In genomic region chr11:90380206-90380605, GRCh38 we compare ENCODE assay signal across 8 cellular contexts.
"Had no signal": no experiment of that assay in that cellular context is flagged by ENCODE, and none has a peak within 500 bp of the region (broad histone marks: within the 10 kb centered on the region; RNA-seq: fewer than 3 reads in every experiment).

No MANE protein-coding gene starts in this region.

- H3K4me2 ChIP-seq: GM23338 had no signal

- H3K4me1 ChIP-seq: HAP-1 had no signal

- H2AFZ ChIP-seq: GM23248, GM23338 had no signal

- H3K4me3 ChIP-seq: GM23248, GM23338, HAP-1 had no signal

- DNase-seq: GM23248, GOT3, H7, H9, HCEC 1CT, HFFc6 had no signal

- H3K27ac ChIP-seq: GM23248 had no signal

- H3K9ac ChIP-seq: GM23248 had no signal

- H3K36me3 ChIP-seq: HAP-1 had no signal

- H3K9me3 ChIP-seq: HAP-1 had no signal
